In the genomic region with DNA sequence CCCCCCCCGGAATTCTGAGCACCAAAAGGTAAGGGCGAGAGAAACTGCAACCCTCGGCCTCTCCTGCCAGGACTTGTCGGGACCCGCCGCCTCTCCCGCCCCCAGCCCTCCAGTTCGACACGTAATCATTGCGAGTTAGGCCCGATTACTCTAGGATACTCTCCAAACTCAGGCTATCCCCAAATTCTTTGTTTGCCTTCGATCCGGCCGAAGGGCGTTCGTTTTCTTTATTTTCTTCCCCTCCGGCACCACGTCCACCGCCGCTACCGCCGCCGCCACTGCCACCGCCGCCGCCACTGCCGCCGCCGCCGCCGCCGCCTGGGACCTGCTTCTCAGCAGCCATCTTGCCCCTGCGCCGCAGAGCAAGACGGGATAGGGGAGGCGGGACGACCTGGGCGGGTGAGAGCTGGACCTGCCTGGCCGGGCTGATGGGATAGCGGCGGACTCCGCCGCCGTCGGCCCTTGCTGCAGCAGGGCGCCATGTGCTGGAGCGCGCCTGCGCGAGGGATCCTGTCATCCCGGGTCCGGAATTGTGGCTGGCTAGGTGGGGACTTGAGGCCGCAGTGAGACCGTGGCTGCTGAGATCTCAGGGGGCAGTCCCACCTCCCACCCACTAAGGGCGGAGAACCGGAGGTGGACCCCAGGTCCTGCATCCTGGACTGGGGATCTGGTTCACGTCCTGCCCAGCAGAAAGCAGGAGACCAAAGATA, we compare ENCODE assay signal across 1 cellular context.
TF ChIP-seq lines count a peak whose summit lies in the region.

TSS of gene SRP68 (minus strand) at position 369 of the 710 bp plus-strand sequence. CDS start at position 343, 26 bp downstream.

TF ChIP-seq in HepG2, 621 proteins besides CTCF, POLR2A, EP300 and RAD21 (continued from another document and continues in another):
- TF ChIP-seq, protein P1, sequence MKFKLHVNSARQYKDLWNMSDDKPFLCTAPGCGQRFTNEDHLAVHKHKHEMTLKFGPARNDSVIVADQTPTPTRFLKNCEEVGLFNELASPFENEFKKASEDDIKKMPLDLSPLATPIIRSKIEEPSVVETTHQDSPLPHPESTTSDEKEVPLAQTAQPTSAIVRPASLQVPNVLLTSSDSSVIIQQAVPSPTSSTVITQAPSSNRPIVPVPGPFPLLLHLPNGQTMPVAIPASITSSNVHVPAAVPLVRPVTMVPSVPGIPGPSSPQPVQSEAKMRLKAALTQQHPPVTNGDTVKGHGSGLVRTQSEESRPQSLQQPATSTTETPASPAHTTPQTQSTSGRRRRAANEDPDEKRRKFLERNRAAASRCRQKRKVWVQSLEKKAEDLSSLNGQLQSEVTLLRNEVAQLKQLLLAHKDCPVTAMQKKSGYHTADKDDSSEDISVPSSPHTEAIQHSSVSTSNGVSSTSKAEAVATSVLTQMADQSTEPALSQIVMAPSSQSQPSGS (CRISPR knock-in tag; IDR thresholded peaks at IDR 0.05) = peak; percentile 70
- peak; percentile 92 for TF ChIP-seq ZNF335 (CRISPR knock-in tag; IDR thresholded peaks at IDR 0.05)
- peak; percentile 75 for TF ChIP-seq ZNF781 (CRISPR knock-in tag; IDR thresholded peaks at IDR 0.05; ENCODE audit: borderline replicate concordance, not compliant biosample characterization)
- TF ChIP-seq CCDC6 (CRISPR knock-in tag; IDR thresholded peaks at IDR 0.05) = peak; percentile 33; the same call in 1 of the 2 replicates
- TF ChIP-seq CHCHD3 (CRISPR knock-in tag; IDR thresholded peaks at IDR 0.05) = peak; percentile 92
- TF ChIP-seq CENPX (CRISPR knock-in tag; IDR thresholded peaks at IDR 0.05) = no peak
- no peak for TF ChIP-seq SMC3 (IDR thresholded peaks at IDR 0.05; ENCODE audit: low read length)
- peak; percentile 40; the same call in 1 of the 2 replicates for TF ChIP-seq GATA4 (IDR thresholded peaks at IDR 0.05; ENCODE audit: borderline replicate concordance, low read depth)
- TF ChIP-seq CSRNP1 (CRISPR knock-in tag; IDR thresholded peaks at IDR 0.05) = peak; percentile 94
- no peak; the same call in 1 of the 2 replicates for TF ChIP-seq NR2F2 (IDR thresholded peaks at IDR 0.05; ENCODE audit: borderline replicate concordance, low read depth)
- peak; percentile 55 for TF ChIP-seq ZNF543 (CRISPR knock-in tag; IDR thresholded peaks at IDR 0.05)
- TF ChIP-seq NBN (conservative IDR thresholded peaks at IDR 0.05) = no peak
- TF ChIP-seq, protein P2, sequence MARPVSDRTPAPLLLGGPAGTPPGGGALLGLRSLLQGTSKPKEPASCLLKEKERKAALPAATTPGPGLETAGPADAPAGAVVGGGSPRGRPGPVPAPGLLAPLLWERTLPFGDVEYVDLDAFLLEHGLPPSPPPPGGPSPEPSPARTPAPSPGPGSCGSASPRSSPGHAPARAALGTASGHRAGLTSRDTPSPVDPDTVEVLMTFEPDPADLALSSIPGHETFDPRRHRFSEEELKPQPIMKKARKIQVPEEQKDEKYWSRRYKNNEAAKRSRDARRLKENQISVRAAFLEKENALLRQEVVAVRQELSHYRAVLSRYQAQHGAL (CRISPR knock-in tag; IDR thresholded peaks at IDR 0.05; ENCODE audit: not compliant biosample characterization) = peak; percentile 40
- TF ChIP-seq BORCS8-MEF2B (CRISPR knock-in tag; IDR thresholded peaks at IDR 0.05) = peak; percentile 97
- TF ChIP-seq ZNF557 (CRISPR knock-in tag; IDR thresholded peaks at IDR 0.05) = 0 out of 2 replicates have a peak, but pooled peaks have one; percentile 18
- peak in 1 of 2 experiments; percentile 86; a peak in 2 of 4 replicates for TF ChIP-seq KLF16 (CRISPR knock-in tag; IDR thresholded peaks at IDR 0.05)
- TF ChIP-seq, protein P3, sequence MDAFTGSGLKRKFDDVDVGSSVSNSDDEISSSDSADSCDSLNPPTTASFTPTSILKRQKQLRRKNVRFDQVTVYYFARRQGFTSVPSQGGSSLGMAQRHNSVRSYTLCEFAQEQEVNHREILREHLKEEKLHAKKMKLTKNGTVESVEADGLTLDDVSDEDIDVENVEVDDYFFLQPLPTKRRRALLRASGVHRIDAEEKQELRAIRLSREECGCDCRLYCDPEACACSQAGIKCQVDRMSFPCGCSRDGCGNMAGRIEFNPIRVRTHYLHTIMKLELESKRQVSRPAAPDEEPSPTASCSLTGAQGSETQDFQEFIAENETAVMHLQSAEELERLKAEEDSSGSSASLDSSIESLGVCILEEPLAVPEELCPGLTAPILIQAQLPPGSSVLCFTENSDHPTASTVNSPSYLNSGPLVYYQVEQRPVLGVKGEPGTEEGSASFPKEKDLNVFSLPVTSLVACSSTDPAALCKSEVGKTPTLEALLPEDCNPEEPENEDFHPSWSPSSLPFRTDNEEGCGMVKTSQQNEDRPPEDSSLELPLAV (CRISPR knock-in tag; conservative IDR thresholded peaks at IDR 0.05; ENCODE audit: low read depth) = peak; percentile 68; the same call in 1 of the 2 replicates
- TF ChIP-seq IKZF1 (IDR thresholded peaks at IDR 0.05) = no peak
- TF ChIP-seq CENPBD1 (CRISPR knock-in tag; IDR thresholded peaks at IDR 0.05; ENCODE audit: borderline replicate concordance, low read depth) = peak; percentile 61; the same call in 1 of the 2 replicates
- TF ChIP-seq ZBTB3 (CRISPR knock-in tag; IDR thresholded peaks at IDR 0.05; ENCODE audit: borderline replicate concordance, low read depth) = 0 out of 2 replicates have a peak, but pooled peaks have one; percentile 50
- no peak; the same call in 1 of the 2 replicates for TF ChIP-seq ZNF232 (CRISPR knock-in tag; IDR thresholded peaks at IDR 0.05; ENCODE audit: borderline replicate concordance)
- no peak for TF ChIP-seq MAFG (CRISPR knock-in tag; IDR thresholded peaks at IDR 0.05)
- TF ChIP-seq SNAI1 (CRISPR knock-in tag; IDR thresholded peaks at IDR 0.05; ENCODE audit: borderline replicate concordance) = no peak; the same call in 1 of the 2 replicates
- TF ChIP-seq ZNF605 (CRISPR knock-in tag; IDR thresholded peaks at IDR 0.05) = peak; percentile 93
- TF ChIP-seq YY1 (IDR thresholded peaks at IDR 0.05; ENCODE audit: insufficient read depth, insufficient replicate concordance, low read depth, low read length) = peak; percentile 99
- TF ChIP-seq RBFOX2 (IDR thresholded peaks at IDR 0.05; ENCODE audit: low read depth, low read length) = peak; percentile 98
- TF ChIP-seq, protein P4, sequence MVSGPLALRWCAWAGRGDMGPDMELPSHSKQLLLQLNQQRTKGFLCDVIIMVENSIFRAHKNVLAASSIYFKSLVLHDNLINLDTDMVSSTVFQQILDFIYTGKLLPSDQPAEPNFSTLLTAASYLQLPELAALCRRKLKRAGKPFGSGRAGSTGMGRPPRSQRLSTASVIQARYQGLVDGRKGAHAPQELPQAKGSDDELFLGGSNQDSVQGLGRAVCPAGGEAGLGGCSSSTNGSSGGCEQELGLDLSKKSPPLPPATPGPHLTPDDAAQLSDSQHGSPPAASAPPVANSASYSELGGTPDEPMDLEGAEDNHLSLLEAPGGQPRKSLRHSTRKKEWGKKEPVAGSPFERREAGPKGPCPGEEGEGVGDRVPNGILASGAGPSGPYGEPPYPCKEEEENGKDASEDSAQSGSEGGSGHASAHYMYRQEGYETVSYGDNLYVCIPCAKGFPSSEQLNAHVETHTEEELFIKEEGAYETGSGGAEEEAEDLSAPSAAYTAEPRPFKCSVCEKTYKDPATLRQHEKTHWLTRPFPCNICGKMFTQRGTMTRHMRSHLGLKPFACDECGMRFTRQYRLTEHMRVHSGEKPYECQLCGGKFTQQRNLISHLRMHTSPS (CRISPR knock-in tag; IDR thresholded peaks at IDR 0.05; ENCODE audit: low read depth) = peak; percentile 62
- no peak for TF ChIP-seq ZKSCAN1 (IDR thresholded peaks at IDR 0.05; ENCODE audit: low read length)
- no peak for TF ChIP-seq ZNF720 (CRISPR knock-in tag; IDR thresholded peaks at IDR 0.05)
- TF ChIP-seq SAP130 (CRISPR knock-in tag; IDR thresholded peaks at IDR 0.05; ENCODE audit: low read depth) = peak; percentile 97
- no peak for TF ChIP-seq ZFP36 (IDR thresholded peaks at IDR 0.05; ENCODE audit: borderline replicate concordance, low read depth, low read length, partially characterized antibody)
- TF ChIP-seq ZNF883 (CRISPR knock-in tag; IDR thresholded peaks at IDR 0.05; ENCODE audit: not compliant biosample characterization) = peak; percentile 98
- peak; percentile 37; the same call in 1 of the 2 replicates for TF ChIP-seq MED13 (CRISPR knock-in tag; IDR thresholded peaks at IDR 0.05)
- TF ChIP-seq JUNB (CRISPR knock-in tag; IDR thresholded peaks at IDR 0.05; ENCODE audit: borderline replicate concordance) = no peak
- TF ChIP-seq HOMEZ (CRISPR knock-in tag; IDR thresholded peaks at IDR 0.05; ENCODE audit: low read depth) = peak; percentile 57; the same call in 1 of the 2 replicates
- TF ChIP-seq ZNF20 (CRISPR knock-in tag; IDR thresholded peaks at IDR 0.05) = no peak
- peak; percentile 75; the same call in 1 of the 2 replicates for TF ChIP-seq ZNF124 (CRISPR knock-in tag; IDR thresholded peaks at IDR 0.05)
- TF ChIP-seq ELF3 (CRISPR knock-in tag; IDR thresholded peaks at IDR 0.05) = peak; percentile 69
- peak; percentile 99 for TF ChIP-seq ZNF441 (CRISPR knock-in tag; IDR thresholded peaks at IDR 0.05; ENCODE audit: borderline replicate concordance)
- TF ChIP-seq TRIM24 (CRISPR knock-in tag; IDR thresholded peaks at IDR 0.05) = no peak
- peak; percentile 93 for TF ChIP-seq DRAP1 (CRISPR knock-in tag; IDR thresholded peaks at IDR 0.05)
- peak; percentile 97 for TF ChIP-seq ZZZ3 (CRISPR knock-in tag; IDR thresholded peaks at IDR 0.05; ENCODE audit: borderline replicate concordance)
- TF ChIP-seq ZNF224 (CRISPR knock-in tag; IDR thresholded peaks at IDR 0.05) = peak; percentile 99
- TF ChIP-seq, protein P5, sequence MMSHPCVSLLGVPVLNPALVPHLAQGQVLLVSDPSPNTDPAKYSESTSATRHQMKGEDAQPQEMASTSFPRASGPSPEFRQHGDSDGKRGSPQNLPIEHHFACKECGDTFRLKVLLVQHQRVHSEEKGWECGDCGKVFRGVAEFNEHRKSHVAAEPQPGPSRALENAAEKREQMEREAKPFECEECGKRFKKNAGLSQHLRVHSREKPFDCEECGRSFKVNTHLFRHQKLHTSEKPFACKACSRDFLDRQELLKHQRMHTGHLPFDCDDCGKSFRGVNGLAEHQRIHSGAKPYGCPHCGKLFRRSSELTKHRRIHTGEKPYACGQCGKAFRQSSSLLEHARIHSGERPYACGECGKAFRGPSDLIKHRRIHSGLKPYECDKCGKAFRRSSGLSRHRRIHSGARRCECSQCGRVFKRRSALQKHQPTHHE (CRISPR knock-in tag; IDR thresholded peaks at IDR 0.05; ENCODE audit: borderline replicate concordance) = peak; percentile 62; the same call in 1 of the 2 replicates
- TF ChIP-seq, protein P6, sequence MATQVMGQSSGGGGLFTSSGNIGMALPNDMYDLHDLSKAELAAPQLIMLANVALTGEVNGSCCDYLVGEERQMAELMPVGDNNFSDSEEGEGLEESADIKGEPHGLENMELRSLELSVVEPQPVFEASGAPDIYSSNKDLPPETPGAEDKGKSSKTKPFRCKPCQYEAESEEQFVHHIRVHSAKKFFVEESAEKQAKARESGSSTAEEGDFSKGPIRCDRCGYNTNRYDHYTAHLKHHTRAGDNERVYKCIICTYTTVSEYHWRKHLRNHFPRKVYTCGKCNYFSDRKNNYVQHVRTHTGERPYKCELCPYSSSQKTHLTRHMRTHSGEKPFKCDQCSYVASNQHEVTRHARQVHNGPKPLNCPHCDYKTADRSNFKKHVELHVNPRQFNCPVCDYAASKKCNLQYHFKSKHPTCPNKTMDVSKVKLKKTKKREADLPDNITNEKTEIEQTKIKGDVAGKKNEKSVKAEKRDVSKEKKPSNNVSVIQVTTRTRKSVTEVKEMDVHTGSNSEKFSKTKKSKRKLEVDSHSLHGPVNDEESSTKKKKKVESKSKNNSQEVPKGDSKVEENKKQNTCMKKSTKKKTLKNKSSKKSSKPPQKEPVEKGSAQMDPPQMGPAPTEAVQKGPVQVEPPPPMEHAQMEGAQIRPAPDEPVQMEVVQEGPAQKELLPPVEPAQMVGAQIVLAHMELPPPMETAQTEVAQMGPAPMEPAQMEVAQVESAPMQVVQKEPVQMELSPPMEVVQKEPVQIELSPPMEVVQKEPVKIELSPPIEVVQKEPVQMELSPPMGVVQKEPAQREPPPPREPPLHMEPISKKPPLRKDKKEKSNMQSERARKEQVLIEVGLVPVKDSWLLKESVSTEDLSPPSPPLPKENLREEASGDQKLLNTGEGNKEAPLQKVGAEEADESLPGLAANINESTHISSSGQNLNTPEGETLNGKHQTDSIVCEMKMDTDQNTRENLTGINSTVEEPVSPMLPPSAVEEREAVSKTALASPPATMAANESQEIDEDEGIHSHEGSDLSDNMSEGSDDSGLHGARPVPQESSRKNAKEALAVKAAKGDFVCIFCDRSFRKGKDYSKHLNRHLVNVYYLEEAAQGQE (IDR thresholded peaks at IDR 0.05; ENCODE audit: borderline replicate concordance in 1 of 2, low read depth in 1 of 2, low read length in 2 of 2) = no peak
- no peak for TF ChIP-seq NCOA1 (CRISPR knock-in tag; IDR thresholded peaks at IDR 0.05)
- no peak; the same call in 1 of the 2 replicates for TF ChIP-seq CREB1 (IDR thresholded peaks at IDR 0.05)
- no peak for TF ChIP-seq CREB1 (CRISPR knock-in tag; IDR thresholded peaks at IDR 0.05)
- TF ChIP-seq ZKSCAN5 (CRISPR knock-in tag; IDR thresholded peaks at IDR 0.05) = no peak
- TF ChIP-seq TOPORS (CRISPR knock-in tag; IDR thresholded peaks at IDR 0.05) = peak; percentile 73; the same call in 1 of the 2 replicates
- no peak for TF ChIP-seq NR3C1 (CRISPR knock-in tag; IDR thresholded peaks at IDR 0.05)
